In the genomic region with DNA sequence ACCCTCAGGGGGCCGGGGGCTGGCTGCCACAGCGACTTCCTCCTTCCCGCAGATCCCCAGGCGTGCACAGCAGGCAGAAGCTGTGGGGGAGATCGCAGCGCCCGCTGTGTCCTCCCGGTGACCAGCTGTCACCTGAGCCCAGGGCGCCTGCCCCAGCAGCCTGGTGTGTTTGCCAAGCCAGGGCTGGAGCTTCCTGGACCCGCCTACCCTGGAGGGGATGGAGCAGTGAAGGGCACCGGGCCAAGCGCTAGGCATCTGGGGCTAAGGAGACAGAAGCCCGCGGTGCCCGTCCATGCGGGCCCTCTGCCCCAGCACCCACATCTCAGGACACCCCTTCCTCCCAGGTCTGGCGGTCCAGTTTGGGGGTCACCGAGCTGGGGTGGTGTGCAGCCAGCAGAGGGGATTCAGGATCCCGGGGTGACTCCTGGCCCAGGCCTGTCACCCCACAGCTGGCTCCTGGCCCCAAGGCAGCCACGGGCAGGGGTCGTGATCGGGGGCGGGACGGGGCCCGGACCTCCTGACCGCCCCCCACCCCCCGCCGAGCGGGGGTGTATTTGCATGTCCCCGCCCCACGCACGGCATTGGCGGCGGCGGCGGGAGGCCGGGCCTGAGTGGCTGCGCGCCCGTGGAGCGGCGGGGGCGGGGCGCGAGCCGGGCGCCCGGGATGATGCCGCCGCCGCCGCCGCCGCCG, we compare ENCODE assay signal across 1 cellular context.
TF ChIP-seq lines count a peak whose summit lies in the region.

A gene with protein sequence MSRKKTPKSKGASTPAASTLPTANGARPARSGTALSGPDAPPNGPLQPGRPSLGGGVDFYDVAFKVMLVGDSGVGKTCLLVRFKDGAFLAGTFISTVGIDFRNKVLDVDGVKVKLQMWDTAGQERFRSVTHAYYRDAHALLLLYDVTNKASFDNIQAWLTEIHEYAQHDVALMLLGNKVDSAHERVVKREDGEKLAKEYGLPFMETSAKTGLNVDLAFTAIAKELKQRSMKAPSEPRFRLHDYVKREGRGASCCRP (plus strand): TSS at position 645 of the 691 bp plus-strand sequence. CDS start 159 bp downstream, outside the sequence.

TF ChIP-seq in HepG2, 621 proteins besides CTCF, POLR2A, EP300 and RAD21 (continued from another document and continues in another):
- TF ChIP-seq MTF2 (CRISPR knock-in tag; IDR thresholded peaks at IDR 0.05; ENCODE audit: borderline replicate concordance) (no peak), ZNF230 (CRISPR knock-in tag; IDR thresholded peaks at IDR 0.05) (no peak), RORA (CRISPR knock-in tag; IDR thresholded peaks at IDR 0.05) (no peak), SYNCRIP (IDR thresholded peaks at IDR 0.05; ENCODE audit: insufficient read depth, low read depth, low read length) (no peak), ZNF557 (CRISPR knock-in tag; IDR thresholded peaks at IDR 0.05) (no peak), PCBP2 (optimal IDR thresholded peaks at IDR 0.05; ENCODE audit: low read depth, low read length, poor library complexity, severe bottlenecking) (no peak), BHLHE40 (IDR thresholded peaks at IDR 0.05; ENCODE audit: low read length) (no peak), ZNF547 (CRISPR knock-in tag; IDR thresholded peaks at IDR 0.05) (no peak), ZNF607 (CRISPR knock-in tag; IDR thresholded peaks at IDR 0.05; ENCODE audit: borderline replicate concordance) (no peak), SNAPC2 (CRISPR knock-in tag; IDR thresholded peaks at IDR 0.05) (peak; percentile 7; the same call in 1 of the 2 replicates), PHF21A (CRISPR knock-in tag; IDR thresholded peaks at IDR 0.05) (peak; percentile 56), ZMYM2 (CRISPR knock-in tag; IDR thresholded peaks at IDR 0.05) (no peak), RNF2 (conservative IDR thresholded peaks at IDR 0.05; ENCODE audit: low read depth) (no peak), PITX1 (CRISPR knock-in tag; IDR thresholded peaks at IDR 0.05) (peak; percentile 24; the same call in 1 of the 2 replicates), SIN3B (IDR thresholded peaks at IDR 0.05; ENCODE audit: low read length) (no peak), RBM22 (optimal IDR thresholded peaks at IDR 0.05; ENCODE audit: low read length) (no peak), CBFB (CRISPR knock-in tag; IDR thresholded peaks at IDR 0.05) (0 out of 2 replicates have a peak, but pooled peaks have one; percentile 43), HDAC2 (CRISPR knock-in tag; IDR thresholded peaks at IDR 0.05) (peak; percentile 75; the same call in 1 of the 2 replicates), ZFP1 (CRISPR knock-in tag; IDR thresholded peaks at IDR 0.05) (no peak), NR3C1 (CRISPR knock-in tag; IDR thresholded peaks at IDR 0.05) (no peak), ZFYVE20 (CRISPR knock-in tag; IDR thresholded peaks at IDR 0.05; ENCODE audit: borderline replicate concordance, low read depth) (no peak), ZNF143 (CRISPR knock-in tag; IDR thresholded peaks at IDR 0.05) (no peak), YEATS4 (CRISPR knock-in tag; IDR thresholded peaks at IDR 0.05; ENCODE audit: borderline replicate concordance) (0 out of 2 replicates have a peak, but pooled peaks have one; percentile 45), THYN1 (CRISPR knock-in tag; IDR thresholded peaks at IDR 0.05; ENCODE audit: borderline replicate concordance, low read depth) (no peak), POLR2AphosphoS2 (IDR thresholded peaks at IDR 0.05; ENCODE audit: low read depth, low read length) (no peak), REXO4 (CRISPR knock-in tag; IDR thresholded peaks at IDR 0.05; ENCODE audit: borderline replicate concordance) (no peak), KLF9 (CRISPR knock-in tag; IDR thresholded peaks at IDR 0.05; ENCODE audit: low read depth) (no peak), NPAS2 (CRISPR knock-in tag; IDR thresholded peaks at IDR 0.05; ENCODE audit: borderline replicate concordance) (no peak), CBX2 (IDR thresholded peaks at IDR 0.05; ENCODE audit: low read depth, low read length) (no peak), CBX2 (CRISPR knock-in tag; IDR thresholded peaks at IDR 0.05; ENCODE audit: low read depth) (no peak), ZNF383 (CRISPR knock-in tag; IDR thresholded peaks at IDR 0.05; ENCODE audit: borderline replicate concordance) (no peak), MAFF (IDR thresholded peaks at IDR 0.05; ENCODE audit: low read depth, low read length) (no peak), ZNF879 (CRISPR knock-in tag; IDR thresholded peaks at IDR 0.05) (no peak), MBD4 (IDR thresholded peaks at IDR 0.05; ENCODE audit: borderline replicate concordance, low read length) (no peak), SETDB1 (CRISPR knock-in tag; IDR thresholded peaks at IDR 0.05; ENCODE audit: borderline replicate concordance) (no peak), HNF4A (CRISPR knock-in tag; IDR thresholded peaks at IDR 0.05) (0 out of 2 replicates have a peak, but pooled peaks have one; percentile 11), KDM5A (IDR thresholded peaks at IDR 0.05; ENCODE audit: borderline replicate concordance, low read length) (no peak)
- TF ChIP-seq, protein P1, sequence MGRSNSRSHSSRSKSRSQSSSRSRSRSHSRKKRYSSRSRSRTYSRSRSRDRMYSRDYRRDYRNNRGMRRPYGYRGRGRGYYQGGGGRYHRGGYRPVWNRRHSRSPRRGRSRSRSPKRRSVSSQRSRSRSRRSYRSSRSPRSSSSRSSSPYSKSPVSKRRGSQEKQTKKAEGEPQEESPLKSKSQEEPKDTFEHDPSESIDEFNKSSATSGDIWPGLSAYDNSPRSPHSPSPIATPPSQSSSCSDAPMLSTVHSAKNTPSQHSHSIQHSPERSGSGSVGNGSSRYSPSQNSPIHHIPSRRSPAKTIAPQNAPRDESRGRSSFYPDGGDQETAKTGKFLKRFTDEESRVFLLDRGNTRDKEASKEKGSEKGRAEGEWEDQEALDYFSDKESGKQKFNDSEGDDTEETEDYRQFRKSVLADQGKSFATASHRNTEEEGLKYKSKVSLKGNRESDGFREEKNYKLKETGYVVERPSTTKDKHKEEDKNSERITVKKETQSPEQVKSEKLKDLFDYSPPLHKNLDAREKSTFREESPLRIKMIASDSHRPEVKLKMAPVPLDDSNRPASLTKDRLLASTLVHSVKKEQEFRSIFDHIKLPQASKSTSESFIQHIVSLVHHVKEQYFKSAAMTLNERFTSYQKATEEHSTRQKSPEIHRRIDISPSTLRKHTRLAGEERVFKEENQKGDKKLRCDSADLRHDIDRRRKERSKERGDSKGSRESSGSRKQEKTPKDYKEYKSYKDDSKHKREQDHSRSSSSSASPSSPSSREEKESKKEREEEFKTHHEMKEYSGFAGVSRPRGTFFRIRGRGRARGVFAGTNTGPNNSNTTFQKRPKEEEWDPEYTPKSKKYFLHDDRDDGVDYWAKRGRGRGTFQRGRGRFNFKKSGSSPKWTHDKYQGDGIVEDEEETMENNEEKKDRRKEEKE (IDR thresholded peaks at IDR 0.05): no peak
- TF ChIP-seq, protein P2, sequence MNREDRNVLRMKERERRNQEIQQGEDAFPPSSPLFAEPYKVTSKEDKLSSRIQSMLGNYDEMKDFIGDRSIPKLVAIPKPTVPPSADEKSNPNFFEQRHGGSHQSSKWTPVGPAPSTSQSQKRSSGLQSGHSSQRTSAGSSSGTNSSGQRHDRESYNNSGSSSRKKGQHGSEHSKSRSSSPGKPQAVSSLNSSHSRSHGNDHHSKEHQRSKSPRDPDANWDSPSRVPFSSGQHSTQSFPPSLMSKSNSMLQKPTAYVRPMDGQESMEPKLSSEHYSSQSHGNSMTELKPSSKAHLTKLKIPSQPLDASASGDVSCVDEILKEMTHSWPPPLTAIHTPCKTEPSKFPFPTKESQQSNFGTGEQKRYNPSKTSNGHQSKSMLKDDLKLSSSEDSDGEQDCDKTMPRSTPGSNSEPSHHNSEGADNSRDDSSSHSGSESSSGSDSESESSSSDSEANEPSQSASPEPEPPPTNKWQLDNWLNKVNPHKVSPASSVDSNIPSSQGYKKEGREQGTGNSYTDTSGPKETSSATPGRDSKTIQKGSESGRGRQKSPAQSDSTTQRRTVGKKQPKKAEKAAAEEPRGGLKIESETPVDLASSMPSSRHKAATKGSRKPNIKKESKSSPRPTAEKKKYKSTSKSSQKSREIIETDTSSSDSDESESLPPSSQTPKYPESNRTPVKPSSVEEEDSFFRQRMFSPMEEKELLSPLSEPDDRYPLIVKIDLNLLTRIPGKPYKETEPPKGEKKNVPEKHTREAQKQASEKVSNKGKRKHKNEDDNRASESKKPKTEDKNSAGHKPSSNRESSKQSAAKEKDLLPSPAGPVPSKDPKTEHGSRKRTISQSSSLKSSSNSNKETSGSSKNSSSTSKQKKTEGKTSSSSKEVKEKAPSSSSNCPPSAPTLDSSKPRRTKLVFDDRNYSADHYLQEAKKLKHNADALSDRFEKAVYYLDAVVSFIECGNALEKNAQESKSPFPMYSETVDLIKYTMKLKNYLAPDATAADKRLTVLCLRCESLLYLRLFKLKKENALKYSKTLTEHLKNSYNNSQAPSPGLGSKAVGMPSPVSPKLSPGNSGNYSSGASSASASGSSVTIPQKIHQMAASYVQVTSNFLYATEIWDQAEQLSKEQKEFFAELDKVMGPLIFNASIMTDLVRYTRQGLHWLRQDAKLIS (CRISPR knock-in tag; IDR thresholded peaks at IDR 0.05): no peak
- TF ChIP-seq, protein P3, sequence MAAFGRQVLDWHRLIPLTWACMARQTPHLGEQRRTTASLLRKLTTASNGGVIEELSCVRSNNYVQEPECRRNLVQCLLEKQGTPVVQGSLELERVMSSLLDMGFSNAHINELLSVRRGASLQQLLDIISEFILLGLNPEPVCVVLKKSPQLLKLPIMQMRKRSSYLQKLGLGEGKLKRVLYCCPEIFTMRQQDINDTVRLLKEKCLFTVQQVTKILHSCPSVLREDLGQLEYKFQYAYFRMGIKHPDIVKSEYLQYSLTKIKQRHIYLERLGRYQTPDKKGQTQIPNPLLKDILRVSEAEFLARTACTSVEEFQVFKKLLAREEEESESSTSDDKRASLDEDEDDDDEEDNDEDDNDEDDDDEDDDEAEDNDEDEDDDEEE (CRISPR knock-in tag; IDR thresholded peaks at IDR 0.05): no peak
- TF ChIP-seq, protein P4, sequence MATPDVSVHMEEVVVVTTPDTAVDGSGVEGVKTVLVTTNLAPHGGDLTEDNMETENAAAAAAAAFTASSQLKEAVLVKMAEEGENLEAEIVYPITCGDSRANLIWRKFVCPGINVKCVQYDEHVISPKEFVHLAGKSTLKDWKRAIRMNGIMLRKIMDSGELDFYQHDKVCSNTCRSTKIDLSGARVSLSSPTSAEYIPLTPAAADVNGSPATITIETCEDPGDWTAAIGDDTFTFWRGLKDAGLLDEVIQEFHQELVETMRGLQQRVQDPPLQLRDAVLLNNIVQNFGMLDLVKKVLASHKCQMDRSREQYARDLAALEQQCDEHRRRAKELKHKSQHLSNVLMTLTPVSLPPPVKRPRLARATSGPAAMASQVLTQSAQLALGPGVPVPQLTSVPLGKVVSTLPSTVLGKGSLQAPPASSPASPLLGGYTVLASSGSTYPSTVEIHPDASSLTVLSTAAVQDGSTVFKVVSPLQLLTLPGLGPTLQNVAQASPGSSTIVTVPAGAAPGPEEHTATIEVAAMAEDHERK (CRISPR knock-in tag; IDR thresholded peaks at IDR 0.05; ENCODE audit: low read depth): no peak
- TF ChIP-seq, protein P5, sequence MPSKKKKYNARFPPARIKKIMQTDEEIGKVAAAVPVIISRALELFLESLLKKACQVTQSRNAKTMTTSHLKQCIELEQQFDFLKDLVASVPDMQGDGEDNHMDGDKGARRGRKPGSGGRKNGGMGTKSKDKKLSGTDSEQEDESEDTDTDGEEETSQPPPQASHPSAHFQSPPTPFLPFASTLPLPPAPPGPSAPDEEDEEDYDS (CRISPR knock-in tag; IDR thresholded peaks at IDR 0.05): peak; percentile 19; the same call in 1 of the 2 replicates
- TF ChIP-seq, protein P6, sequence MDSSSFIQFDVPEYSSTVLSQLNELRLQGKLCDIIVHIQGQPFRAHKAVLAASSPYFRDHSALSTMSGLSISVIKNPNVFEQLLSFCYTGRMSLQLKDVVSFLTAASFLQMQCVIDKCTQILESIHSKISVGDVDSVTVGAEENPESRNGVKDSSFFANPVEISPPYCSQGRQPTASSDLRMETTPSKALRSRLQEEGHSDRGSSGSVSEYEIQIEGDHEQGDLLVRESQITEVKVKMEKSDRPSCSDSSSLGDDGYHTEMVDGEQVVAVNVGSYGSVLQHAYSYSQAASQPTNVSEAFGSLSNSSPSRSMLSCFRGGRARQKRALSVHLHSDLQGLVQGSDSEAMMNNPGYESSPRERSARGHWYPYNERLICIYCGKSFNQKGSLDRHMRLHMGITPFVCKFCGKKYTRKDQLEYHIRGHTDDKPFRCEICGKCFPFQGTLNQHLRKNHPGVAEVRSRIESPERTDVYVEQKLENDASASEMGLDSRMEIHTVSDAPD (CRISPR knock-in tag; IDR thresholded peaks at IDR 0.05): peak; percentile 71; the same call in 1 of the 2 replicates
- TF ChIP-seq, protein P7, sequence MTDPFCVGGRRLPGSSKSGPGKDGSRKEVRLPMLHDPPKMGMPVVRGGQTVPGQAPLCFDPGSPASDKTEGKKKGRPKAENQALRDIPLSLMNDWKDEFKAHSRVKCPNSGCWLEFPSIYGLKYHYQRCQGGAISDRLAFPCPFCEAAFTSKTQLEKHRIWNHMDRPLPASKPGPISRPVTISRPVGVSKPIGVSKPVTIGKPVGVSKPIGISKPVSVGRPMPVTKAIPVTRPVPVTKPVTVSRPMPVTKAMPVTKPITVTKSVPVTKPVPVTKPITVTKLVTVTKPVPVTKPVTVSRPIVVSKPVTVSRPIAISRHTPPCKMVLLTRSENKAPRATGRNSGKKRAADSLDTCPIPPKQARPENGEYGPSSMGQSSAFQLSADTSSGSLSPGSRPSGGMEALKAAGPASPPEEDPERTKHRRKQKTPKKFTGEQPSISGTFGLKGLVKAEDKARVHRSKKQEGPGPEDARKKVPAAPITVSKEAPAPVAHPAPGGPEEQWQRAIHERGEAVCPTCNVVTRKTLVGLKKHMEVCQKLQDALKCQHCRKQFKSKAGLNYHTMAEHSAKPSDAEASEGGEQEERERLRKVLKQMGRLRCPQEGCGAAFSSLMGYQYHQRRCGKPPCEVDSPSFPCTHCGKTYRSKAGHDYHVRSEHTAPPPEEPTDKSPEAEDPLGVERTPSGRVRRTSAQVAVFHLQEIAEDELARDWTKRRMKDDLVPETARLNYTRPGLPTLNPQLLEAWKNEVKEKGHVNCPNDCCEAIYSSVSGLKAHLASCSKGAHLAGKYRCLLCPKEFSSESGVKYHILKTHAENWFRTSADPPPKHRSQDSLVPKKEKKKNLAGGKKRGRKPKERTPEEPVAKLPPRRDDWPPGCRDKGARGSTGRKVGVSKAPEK (CRISPR knock-in tag; IDR thresholded peaks at IDR 0.05; ENCODE audit: borderline replicate concordance): no peak
- TF ChIP-seq, protein P8, sequence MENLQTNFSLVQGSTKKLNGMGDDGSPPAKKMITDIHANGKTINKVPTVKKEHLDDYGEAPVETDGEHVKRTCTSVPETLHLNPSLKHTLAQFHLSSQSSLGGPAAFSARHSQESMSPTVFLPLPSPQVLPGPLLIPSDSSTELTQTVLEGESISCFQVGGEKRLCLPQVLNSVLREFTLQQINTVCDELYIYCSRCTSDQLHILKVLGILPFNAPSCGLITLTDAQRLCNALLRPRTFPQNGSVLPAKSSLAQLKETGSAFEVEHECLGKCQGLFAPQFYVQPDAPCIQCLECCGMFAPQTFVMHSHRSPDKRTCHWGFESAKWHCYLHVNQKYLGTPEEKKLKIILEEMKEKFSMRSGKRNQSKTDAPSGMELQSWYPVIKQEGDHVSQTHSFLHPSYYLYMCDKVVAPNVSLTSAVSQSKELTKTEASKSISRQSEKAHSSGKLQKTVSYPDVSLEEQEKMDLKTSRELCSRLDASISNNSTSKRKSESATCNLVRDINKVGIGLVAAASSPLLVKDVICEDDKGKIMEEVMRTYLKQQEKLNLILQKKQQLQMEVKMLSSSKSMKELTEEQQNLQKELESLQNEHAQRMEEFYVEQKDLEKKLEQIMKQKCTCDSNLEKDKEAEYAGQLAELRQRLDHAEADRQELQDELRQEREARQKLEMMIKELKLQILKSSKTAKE (CRISPR knock-in tag; IDR thresholded peaks at IDR 0.05; ENCODE audit: borderline replicate concordance): no peak
